Comparison of ENCODE assay signal across 1 cellular context in the genomic region with DNA sequence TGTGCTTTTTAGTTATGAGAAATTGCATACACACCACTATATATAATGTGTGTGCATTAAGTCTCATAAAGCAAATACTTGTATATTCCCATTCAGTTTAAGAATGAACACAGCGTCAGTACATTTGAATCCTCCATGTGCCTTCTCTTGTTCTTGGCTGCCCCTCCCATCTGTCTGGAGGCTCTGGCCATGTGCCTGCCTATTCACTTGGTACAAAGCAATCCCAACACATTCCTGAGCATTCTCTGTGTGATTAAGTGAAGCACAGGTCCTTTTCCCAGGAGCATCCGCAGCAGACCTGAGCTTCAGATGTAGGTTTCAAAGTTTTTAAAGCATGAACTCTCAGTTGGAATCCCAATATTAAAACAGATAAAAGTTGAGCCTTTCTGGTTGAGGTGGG.
TF ChIP-seq lines count a peak whose summit lies in the region.

No MANE protein-coding gene starts in this region.

TF ChIP-seq in IMR-90, 13 proteins besides CTCF, POLR2A, EP300 and RAD21 (continued from another document):
- no peak for TF ChIP-seq ELK1 (IDR thresholded peaks at IDR 0.05; ENCODE audit: borderline replicate concordance, low read depth, low read length)
- TF ChIP-seq MAZ (IDR thresholded peaks at IDR 0.05; ENCODE audit: borderline replicate concordance, low read depth, low read length) = no peak
TF ChIP-seq in IMR-90: peak in this region for 0.
